ENCODE assay signal across 1 cellular context in genomic region chr2:150001788-150002187, GRCh38.
TF ChIP-seq lines count a peak whose summit lies in the region.

No MANE protein-coding gene starts in this region.

TF ChIP-seq in GM23338, 12 proteins besides CTCF, POLR2A, EP300 and RAD21 (continued from another document):
- TF ChIP-seq ZNF462 (CRISPR knock-in tag; IDR thresholded peaks at IDR 0.05) (no peak), EZH2 (IDR thresholded peaks at IDR 0.05; ENCODE audit: low read depth, unreplicated experiment) (no peak), ZNF114 (CRISPR knock-in tag; IDR thresholded peaks at IDR 0.05) (no peak)
